Comparison of ENCODE assay signal across 8 cellular contexts in genomic region chr11:93330446-93330984, GRCh38. TPM values are rescaled to one million over a fixed set of nuclear protein-coding genes. Genes with fewer than 3 reads are reported as not detected.
DNase-seq lines count a peak whose midpoint lies in the region; ATAC-seq, FAIRE-seq and TF ChIP-seq lines count a peak whose summit lies in the region.

A gene with protein sequence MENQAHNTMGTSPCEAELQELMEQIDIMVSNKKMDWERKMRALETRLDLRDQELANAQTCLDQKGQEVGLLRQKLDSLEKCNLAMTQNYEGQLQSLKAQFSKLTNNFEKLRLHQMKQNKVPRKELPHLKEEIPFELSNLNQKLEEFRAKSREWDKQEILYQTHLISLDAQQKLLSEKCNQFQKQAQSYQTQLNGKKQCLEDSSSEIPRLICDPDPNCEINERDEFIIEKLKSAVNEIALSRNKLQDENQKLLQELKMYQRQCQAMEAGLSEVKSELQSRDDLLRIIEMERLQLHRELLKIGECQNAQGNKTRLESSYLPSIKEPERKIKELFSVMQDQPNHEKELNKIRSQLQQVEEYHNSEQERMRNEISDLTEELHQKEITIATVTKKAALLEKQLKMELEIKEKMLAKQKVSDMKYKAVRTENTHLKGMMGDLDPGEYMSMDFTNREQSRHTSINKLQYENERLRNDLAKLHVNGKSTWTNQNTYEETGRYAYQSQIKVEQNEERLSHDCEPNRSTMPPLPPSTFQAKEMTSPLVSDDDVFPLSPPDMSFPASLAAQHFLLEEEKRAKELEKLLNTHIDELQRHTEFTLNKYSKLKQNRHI (plus strand): TSS chr11:93330742. CDS start chr11:93332260, 1,518 bp downstream.

- DNase-seq in NCI-H2029 (lab: John Stamatoyannopoulos, UW) (peak; percentile 75), NCI-H2029 treated with DMSO at 0.1 percent for 48 hours (lab: John Stamatoyannopoulos, UW) (no peak), NCI-H2107 (lab: John Stamatoyannopoulos, UW) (peak; percentile 28), body of pancreas (peak; percentile 63 to 86 (median 74)), keratinocyte (ENCODE audit: low read depth, low spot score) (no peak), dermis blood vessel endothelial cell (no peak), GDM1 (lab: John Stamatoyannopoulos, UW) (no peak)
- DNase-seq in stimulated activated naive CD8-positive, alpha-beta T cell treated with anti-CD3 and anti-CD28 coated beads, Interleukin-15, Interleukin-2, amounts not matched to agents 100 U/mL and 50 U/mL, for 24 hours = peak; percentile 16

- peak within 1 kb of the TSS in 1 of 4 donors; percentile 33 for H3K27ac ChIP-seq in body of pancreas
- no peak within 1 kb of the TSS for H3K27ac ChIP-seq in keratinocyte (ENCODE audit: control insufficient read depth, insufficient read depth, low read length)

- H3K4me3 ChIP-seq in body of pancreas (peak within 1 kb of the TSS in 1 of 2 donors; percentile 20), keratinocyte (ENCODE audit: control insufficient read depth in 2 of 3, extremely low read depth in 1 of 3, insufficient read depth in 2 of 3, low read depth in 1 of 3, low read length in 3 of 3) (peak within 1 kb of the TSS in 2 of 3 experiments; percentile 29 to 48)

- WGBS in body of pancreas, 2 donors = 4 to 17% methylated on average over 24 to 55 of the region's 73 CpGs

- H3K79me2 ChIP-seq in keratinocyte (ENCODE audit: control insufficient read depth, insufficient read depth, low read length) = no peaks in the 10 kb centered on the region

- no peaks in the 10 kb centered on the region for H4K20me1 ChIP-seq in keratinocyte (ENCODE audit: control insufficient read depth, extremely low read depth, insufficient read depth, low read length)

- dilution Hi-C loops in keratinocyte (cut with MboI; ENCODE audit: extremely low pct_ligation_motif_present, low sequenced_read_pairs) = no loop called here

- peak within 1 kb of the TSS; percentile 53 for H2AFZ ChIP-seq in keratinocyte (ENCODE audit: control insufficient read depth, low read length)

- no peak for FAIRE-seq in keratinocyte (lab: Jason Lieb, UNC)

- H3K9me3 ChIP-seq in body of pancreas (no peaks in the 10 kb centered on the region), keratinocyte (ENCODE audit: control insufficient read depth, low read depth, low read length) (no peaks in the 10 kb centered on the region)

- TF ChIP-seq CTCF in body of pancreas (IDR thresholded peaks at IDR 0.05) (no peak), keratinocyte (optimal IDR thresholded peaks at IDR 0.05 in 1 of 3, IDR thresholded peaks at IDR 0.05 in 1 of 3, conservative IDR thresholded peaks at IDR 0.05 in 1 of 3; ENCODE audit: extremely low read depth in 1 of 3, insufficient read depth in 2 of 3, low read length in 3 of 3) (no peak)

- H3K36me3 ChIP-seq in body of pancreas (replicated peaks in 1 of 2; ENCODE audit: insufficient read depth in 1 of 2, low read depth in 2 of 2) (no peaks in the 10 kb centered on the region), keratinocyte (ENCODE audit: control insufficient read depth in 2 of 2, extremely low read depth in 1 of 2, insufficient read depth in 2 of 2, low read length in 2 of 2) (no peaks in the 10 kb centered on the region)

- H3K4me2 ChIP-seq in keratinocyte (ENCODE audit: control insufficient read depth, extremely low read depth, insufficient read depth, low read depth, low read length) = peak within 1 kb of the TSS; percentile 68

- H3K9ac ChIP-seq in keratinocyte (ENCODE audit: control insufficient read depth, extremely low read depth, insufficient read depth, low read length) = no peak within 1 kb of the TSS

- peak in 1 of 3 donors; percentile 32 for TF ChIP-seq POLR2A in body of pancreas (IDR thresholded peaks at IDR 0.05)

- intact Hi-C loops in body of pancreas (cut with DNase I) = no loop called here

- no peaks in the 10 kb centered on the region for H3K4me1 ChIP-seq in body of pancreas
- H3K4me1 ChIP-seq in keratinocyte (ENCODE audit: control insufficient read depth, extremely low read depth, insufficient read depth, low read length) = no peaks in the 10 kb centered on the region

- H3K9me1 ChIP-seq in keratinocyte (ENCODE audit: control insufficient read depth, extremely low read depth, insufficient read depth, low read length) = no peaks in the 10 kb centered on the region

- H3K27me3 ChIP-seq in body of pancreas (no peaks in the 10 kb centered on the region), keratinocyte (ENCODE audit: control insufficient read depth, extremely low read depth, insufficient read depth, low read length) (no peaks in the 10 kb centered on the region)

- peak; percentile 88 for ATAC-seq in body of pancreas
- ATAC-seq in stimulated activated naive CD8-positive, alpha-beta T cell treated with anti-CD3 and anti-CD28 coated beads, Interleukin-15, Interleukin-2, amounts not matched to agents 100 U/mL and 50 U/mL, for 24 hours = peak; percentile 32

RNA-seq across cellular contexts. Expression of the gene that starts here (rescaled TPM):
- total RNA-seq in body of pancreas (under 1 TPM in 1 of 2 donors, not detected in 1; 0.99 TPM), dermis blood vessel endothelial cell (not detected in 2 replicates)
- polyA plus RNA-seq in keratinocyte = 0.03 to 0.12 TPM in 2 of 3 replicates, not detected in the other
- polyA plus RNA-seq in keratinocyte (2011; ENCODE audit: low read depth) = not detected
- not detected in 2 replicates for polyA plus RNA-seq in keratinocyte (2011; cell fraction: cytosol; rRNA removed)
- not detected in 2 replicates for polyA plus RNA-seq in keratinocyte (2011; cell fraction: nucleus; rRNA removed)
- polyA plus RNA-seq in keratinocyte (2012; ENCODE audit: low replicate concordance) = not detected in 2 replicates
- polyA minus RNA-seq in keratinocyte = not detected in 3 replicates
- polyA minus RNA-seq in keratinocyte (2011; cell fraction: cytosol; rRNA and poly(A)+ RNA removed) = not detected
- not detected in 2 replicates for polyA minus RNA-seq in keratinocyte (2011; cell fraction: nucleus; rRNA and poly(A)+ RNA removed)

Comparison
In these comparisons a context has a peak if more than half of its experiments do, and no peak if none do; other contexts are left out.
1. DNase-seq: peak in NCI-H2029 (single experiment), NCI-H2107 (single experiment) and stimulated activated naive CD8-positive, alpha-beta T cell treated with anti-CD3 and anti-CD28 coated beads, Interleukin-15, Interleukin-2, amounts not matched to agents 100 U/mL and 50 U/mL, for 24 hours (single experiment); none in NCI-H2029 treated with DMSO at 0.1 percent for 48 hours (single experiment), keratinocyte (single experiment), dermis blood vessel endothelial cell (single experiment) and GDM1 (single experiment).
2. Peak in DNase-seq and ATAC-seq in body of pancreas; RNA of the gene not detected or under 1 TPM.